In the genomic region with DNA sequence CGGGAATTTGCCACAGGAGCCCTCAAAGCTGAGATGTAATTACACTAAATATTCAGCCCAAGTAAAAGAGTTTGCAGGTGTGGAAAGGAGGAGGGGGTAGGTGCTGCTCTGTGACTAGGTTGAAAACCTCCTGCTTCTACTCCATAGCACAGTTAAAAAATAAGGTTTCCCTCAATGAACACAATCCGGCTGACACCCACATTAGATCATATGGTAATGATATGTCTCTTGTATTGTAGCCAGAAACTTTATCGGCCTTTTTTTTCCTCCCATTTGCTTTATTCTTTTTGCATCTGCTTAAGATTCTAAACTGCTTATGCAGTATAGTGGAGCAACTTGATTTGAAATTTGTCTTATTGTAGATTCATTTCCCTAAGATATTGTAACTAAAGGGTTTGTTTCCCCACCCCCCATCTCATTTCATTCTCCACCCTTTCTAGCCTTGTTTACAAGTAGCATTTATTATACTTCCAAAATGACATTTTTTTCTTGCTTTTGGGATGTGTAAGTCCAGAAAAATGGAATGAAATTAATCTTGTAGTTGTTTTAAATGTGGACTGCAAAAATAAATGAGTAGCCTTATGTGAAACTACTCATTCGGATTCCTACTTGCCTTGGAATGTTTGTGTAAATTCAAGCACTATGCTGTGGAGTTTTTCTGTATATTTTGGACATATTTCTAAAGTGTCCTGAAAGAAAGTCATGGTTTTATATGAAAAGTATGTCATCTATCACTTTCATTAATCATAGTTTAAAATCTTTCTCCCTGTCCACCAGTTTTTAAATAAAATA, we compare ENCODE assay signal across 11 cellular contexts. TPM values are rescaled to one million over a fixed set of nuclear protein-coding genes. Genes with fewer than 3 reads are reported as not detected.
DNase-seq lines count a peak whose midpoint lies in the region; ATAC-seq and TF ChIP-seq lines count a peak whose summit lies in the region.
"Had no signal": no experiment of that assay in that cellular context is flagged by ENCODE, and none has a peak within 500 bp of the region (broad histone marks: within the 10 kb centered on the region; RNA-seq: fewer than 3 reads in every experiment).

Gene DCN, minus strand, starts transcription at position 154 of the 792 bp plus-strand sequence. CDS start 4,265 bp downstream, outside the sequence.

- peak within 1 kb of the TSS in 1 of 2 donors; percentile 17 for H3K9ac ChIP-seq in mucosa of rectum (ENCODE audit: low read depth in 1 of 2, low read length in 2 of 2)

- ATAC-seq in HG03108 (IDR thresholded peaks at IDR 0.05; ENCODE audit: unreplicated experiment) (no peak), HG03039 (IDR thresholded peaks at IDR 0.05; ENCODE audit: unreplicated experiment) (no peak)
- ATAC-seq: stimulated activated memory B cell treated with anti-CD40 and anti-IgM and Interleukin-4, amounts not matched to agents 10 μg/mL and 1 μg/mL and 100 μg/mL, for 72 hours had no signal

- intact Hi-C loops in tibial artery (cut with DNase I; ENCODE audit: low total_unique reads) = no loop called here
- intact Hi-C loops in activated CD4-positive, alpha-beta T cell treated with anti-CD3 and anti-CD28 coated beads, Interleukin-2, amount 10 ng/mL, durations not matched to agents 24 days and 14 days (cut with micrococcal nuclease) = no loop called here

- H3K27me3 Mint-ChIP-seq in activated CD4-positive, alpha-beta T cell treated with anti-CD3 and anti-CD28 coated beads, Interleukin-2, amount 10 ng/mL, durations not matched to agents 24 days and 14 days = no peaks in the 10 kb centered on the region
- H3K27me3 Mint-ChIP-seq: stimulated activated memory B cell treated with anti-CD40 and anti-IgM and Interleukin-4, amounts not matched to agents 10 μg/mL and 1 μg/mL and 100 μg/mL, for 72 hours had no signal

- H3K36me3 ChIP-seq in mucosa of rectum (ENCODE audit: control insufficient read depth in 2 of 2, insufficient read depth in 2 of 2, low read length in 2 of 2) (no peaks in the 10 kb centered on the region), tibial artery (no peaks in the 10 kb centered on the region)

- no peaks in the 10 kb centered on the region for H3K9me3 Mint-ChIP-seq in activated CD4-positive, alpha-beta T cell treated with anti-CD3 and anti-CD28 coated beads, Interleukin-2, amount 10 ng/mL, durations not matched to agents 24 days and 14 days
- H3K9me3 Mint-ChIP-seq: stimulated activated memory B cell treated with anti-CD40 and anti-IgM and Interleukin-4, amounts not matched to agents 10 μg/mL and 1 μg/mL and 100 μg/mL, for 72 hours had no signal

- no peaks in the 10 kb centered on the region for H3K36me3 Mint-ChIP-seq in activated CD4-positive, alpha-beta T cell treated with anti-CD3 and anti-CD28 coated beads, Interleukin-2, amount 10 ng/mL, durations not matched to agents 24 days and 14 days (ENCODE audit: low read depth)
- H3K36me3 Mint-ChIP-seq: stimulated activated memory B cell treated with anti-CD40 and anti-IgM and Interleukin-4, amounts not matched to agents 10 μg/mL and 1 μg/mL and 100 μg/mL, for 72 hours had no signal

- no peaks in the 10 kb centered on the region for H3K9me3 ChIP-seq in mucosa of rectum (ENCODE audit: control insufficient read depth in 2 of 2, low read length in 2 of 2)
- no peaks in the 10 kb centered on the region for H3K9me3 ChIP-seq in tibial artery

- DNase-seq in RPMI7951 (ENCODE audit: low read depth) (no peak), fibroblast of peridontal ligament (ENCODE audit: extremely low read depth) (peak; percentile 79), tibial artery (no peak), RKO (ENCODE audit: low spot score) (no peak)
- DNase-seq in activated CD4-positive, alpha-beta T cell treated with anti-CD3 and anti-CD28 coated beads, Interleukin-2, amount 10 ng/mL, durations not matched to agents 24 days and 14 days = no peak
- DNase-seq: effector memory CD4-positive, alpha-beta T cell; NCI-H187 had no signal

- H3K4me3 Mint-ChIP-seq in activated CD4-positive, alpha-beta T cell treated with anti-CD3 and anti-CD28 coated beads, Interleukin-2, amount 10 ng/mL, durations not matched to agents 24 days and 14 days = no peak within 1 kb of the TSS
- H3K4me3 Mint-ChIP-seq: stimulated activated memory B cell treated with anti-CD40 and anti-IgM and Interleukin-4, amounts not matched to agents 10 μg/mL and 1 μg/mL and 100 μg/mL, for 72 hours had no signal

- H3K4me3 ChIP-seq in mucosa of rectum (ENCODE audit: low read length in 2 of 2) (peak within 1 kb of the TSS; percentile 24 to 53), tibial artery (peak within 1 kb of the TSS; percentile 12 to 18)

- peaks cover 2% of the 10 kb centered on the region for H3K4me1 Mint-ChIP-seq in activated CD4-positive, alpha-beta T cell treated with anti-CD3 and anti-CD28 coated beads, Interleukin-2, amount 10 ng/mL, durations not matched to agents 24 days and 14 days
- H3K4me1 Mint-ChIP-seq: stimulated activated memory B cell treated with anti-CD40 and anti-IgM and Interleukin-4, amounts not matched to agents 10 μg/mL and 1 μg/mL and 100 μg/mL, for 72 hours had no signal

- no peak within 1 kb of the TSS for H3K27ac Mint-ChIP-seq in activated CD4-positive, alpha-beta T cell treated with anti-CD3 and anti-CD28 coated beads, Interleukin-2, amount 10 ng/mL, durations not matched to agents 24 days and 14 days
- H3K27ac Mint-ChIP-seq: stimulated activated memory B cell treated with anti-CD40 and anti-IgM and Interleukin-4, amounts not matched to agents 10 μg/mL and 1 μg/mL and 100 μg/mL, for 72 hours had no signal

- no peaks in the 10 kb centered on the region for H3K27me3 ChIP-seq in mucosa of rectum (ENCODE audit: control insufficient read depth in 2 of 2, insufficient read depth in 2 of 2, low read length in 2 of 2)
- no peaks in the 10 kb centered on the region for H3K27me3 ChIP-seq in tibial artery

- peak within 1 kb of the TSS in 1 of 2 donors; percentile 28 for H3K27ac ChIP-seq in mucosa of rectum (ENCODE audit: low read depth in 2 of 2, low read length in 2 of 2)
- peak within 1 kb of the TSS; percentile 45 to 46 for H3K27ac ChIP-seq in tibial artery

- H3K4me1 ChIP-seq in mucosa of rectum (ENCODE audit: control insufficient read depth in 2 of 2, insufficient read depth in 2 of 2, low read length in 2 of 2) (peaks cover 0 to 5% of the 10 kb centered on the region in 2 donors), tibial artery (peaks cover 0 to 21% (median 4%) of the 10 kb centered on the region in 4 donors)

- no peak for TF ChIP-seq CTCF in tibial artery (IDR thresholded peaks at IDR 0.05)

RNA-seq across cellular contexts. Expression of gene DCN, which starts in this region (rescaled TPM):
- 7.5 and 10.3 TPM in 2 replicates for total RNA-seq in RPMI7951 (2014; rRNA removed; shearing (Covaris generic))
- not detected in 2 replicates for total RNA-seq in activated CD4-positive, alpha-beta T cell treated with anti-CD3 and anti-CD28 coated beads, Interleukin-2, amount 10 ng/mL, durations not matched to agents 24 days and 14 days
